ENCODE assay signal across 9 cellular contexts in the genomic region with DNA sequence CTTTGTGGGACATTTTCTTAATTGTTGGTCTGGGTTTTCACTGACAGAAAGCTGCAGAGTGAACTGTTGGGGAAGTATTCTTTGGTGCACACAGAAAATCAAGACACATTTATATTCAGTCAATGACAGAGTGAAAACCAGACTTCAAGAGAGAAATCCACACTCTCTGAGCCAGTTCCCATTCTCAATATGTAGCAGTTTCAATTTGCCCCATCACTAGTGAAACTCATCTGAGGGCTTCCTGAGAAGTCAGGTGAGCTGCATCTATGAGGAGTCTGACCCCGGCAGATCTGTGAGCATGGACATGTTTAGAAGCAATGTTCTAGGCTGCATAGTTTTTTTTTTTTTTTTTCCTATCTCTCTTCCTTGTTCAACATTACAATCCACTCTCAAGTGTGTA.
DNase-seq lines count a peak whose midpoint lies in the region; ATAC-seq and FAIRE-seq lines count a peak whose summit lies in the region.
"Had no signal": no experiment of that assay in that cellular context is flagged by ENCODE, and none has a peak within 500 bp of the region (broad histone marks: within the 10 kb centered on the region; RNA-seq: fewer than 3 reads in every experiment).

No MANE protein-coding gene starts in this region.

- H3K9me3 Mint-ChIP-seq in effector memory CD8-positive, alpha-beta T cell = no peaks in the 10 kb centered on the region

- no peaks in the 10 kb centered on the region for H3K36me3 Mint-ChIP-seq in effector memory CD8-positive, alpha-beta T cell (ENCODE audit: insufficient read depth)

- H3K27me3 Mint-ChIP-seq in effector memory CD8-positive, alpha-beta T cell = no peaks in the 10 kb centered on the region

- peak; percentile 83 for ATAC-seq in GM18499 (IDR thresholded peaks at IDR 0.05; ENCODE audit: insufficient read depth, unreplicated experiment)
- ATAC-seq in GM19324 (IDR thresholded peaks at IDR 0.05; ENCODE audit: low FRiP score, unreplicated experiment) = peak; percentile 85
- ATAC-seq in HG02798 (IDR thresholded peaks at IDR 0.05; ENCODE audit: poor library complexity, unreplicated experiment) = peak; percentile 89
- peak; percentile 91 for ATAC-seq in HG03565 (IDR thresholded peaks at IDR 0.05; ENCODE audit: unreplicated experiment)
- no peak for ATAC-seq in effector memory CD8-positive, alpha-beta T cell (replicated peaks)

- no peak for FAIRE-seq in frontal cortex (lab: Jason Lieb, UNC)

- H3K4me1 Mint-ChIP-seq in effector memory CD8-positive, alpha-beta T cell (ENCODE audit: low read depth in 2 of 2) = peaks cover 20 to 21% of the 10 kb centered on the region in 2 donors

- no peak for DNase-seq in COLO829 (ENCODE audit: low spot score)
- no peak for DNase-seq in frontal cortex (ENCODE audit: low spot score in 2 of 2)
- no peak for DNase-seq in effector memory CD8-positive, alpha-beta T cell
- no peak for DNase-seq in NCI-H524 (lab: John Stamatoyannopoulos, UW)
- DNase-seq: DMS79 had no signal

- no peak overlapping the region for H3K4me3 Mint-ChIP-seq in effector memory CD8-positive, alpha-beta T cell

- peak overlapping the region in 1 of 2 donors; percentile 10 for H3K27ac Mint-ChIP-seq in effector memory CD8-positive, alpha-beta T cell
